Comparison of ENCODE assay signal across 20 cellular contexts in genomic region chr15:66945286-66945685, GRCh38.
A peak's percentile ranks its signal among the peaks of the same experiment; 100 is the strongest.
DNase-seq lines count a peak whose midpoint lies in the region; ATAC-seq, FAIRE-seq and TF ChIP-seq lines count a peak whose summit lies in the region.
"Had no signal": no experiment of that assay in that cellular context is flagged by ENCODE, and none has a peak within 500 bp of the region (broad histone marks: within the 10 kb centered on the region; RNA-seq: fewer than 3 reads in every experiment).

No MANE protein-coding gene starts in this region.

- H3K27ac Mint-ChIP-seq in dendritic cell treated with granulocyte-macrophage colony-stimulating factor and Interleukin-4, amounts not matched to agents 40 ng/mL and 50 ng/mL, for 4 days = peak overlapping the region; percentile 80
- H3K27ac Mint-ChIP-seq: CD4-positive, alpha-beta T cell; GM23338 had no signal

- no peak overlapping the region for H3K4me3 Mint-ChIP-seq in dendritic cell treated with granulocyte-macrophage colony-stimulating factor and Interleukin-4, amounts not matched to agents 40 ng/mL and 50 ng/mL, for 4 days
- H3K4me3 Mint-ChIP-seq: CD4-positive, alpha-beta T cell; GM23338 had no signal

- no TSS peak for BruUV-seq in PC-3 (replicated peaks; lab: Mats Ljungman, UMichigan)

- no peaks in the 10 kb centered on the region for H3F3A ChIP-seq in PC-3 (ENCODE audit: low read length, unreplicated experiment)

- H3K4me3 ChIP-seq in A549 = no peak overlapping the region
- H3K4me3 ChIP-seq in PC-3 (ENCODE audit: low read length) = no peak overlapping the region
- H3K4me3 ChIP-seq in neuronal stem cell (ENCODE audit: low read length in 2 of 2) = no peak overlapping the region
- H3K4me3 ChIP-seq: GM23338 had no signal

- H3K9me3 ChIP-seq in A549 (no peaks in the 10 kb centered on the region), PC-3 (ENCODE audit: low read length) (no peaks in the 10 kb centered on the region), neuronal stem cell (replicated peaks in 1 of 2; ENCODE audit: control insufficient read depth in 2 of 2, insufficient read depth in 1 of 2, low read depth in 1 of 2, low read length in 2 of 2) (no peaks in the 10 kb centered on the region)
- H3K9me3 ChIP-seq: Caco-2 had no signal

- no peaks in the 10 kb centered on the region for H4K20me1 ChIP-seq in PC-3 (ENCODE audit: low read length)

- WGBS in A549 (ENCODE audit: missing lambda C conversion rate) = 96% methylated on average over 3 of the region's 3 CpGs
- no CpG with 5 or more reads among the region's 3 CpGs for WGBS in neuronal stem cell (ENCODE audit: extremely low coverage in 2 of 2, insufficient read length in 2 of 2, insufficient replicate concordance in 1 of 2), 2 donors

- H3K36me3 Mint-ChIP-seq in dendritic cell treated with granulocyte-macrophage colony-stimulating factor and Interleukin-4, amounts not matched to agents 40 ng/mL and 50 ng/mL, for 4 days (ENCODE audit: low read depth) = no peaks in the 10 kb centered on the region

- no peaks in the 10 kb centered on the region for H3K9me2 ChIP-seq in PC-3 (replicated peaks; ENCODE audit: low read length)

- H3K9me3 Mint-ChIP-seq in dendritic cell treated with granulocyte-macrophage colony-stimulating factor and Interleukin-4, amounts not matched to agents 40 ng/mL and 50 ng/mL, for 4 days = no peaks in the 10 kb centered on the region
- H3K9me3 Mint-ChIP-seq: CD4-positive, alpha-beta T cell; GM23338 had no signal

- DNase-seq in A549 (ENCODE audit: low read depth in 1 of 2, low spot score in 1 of 2) (no peak), PC-3 (no peak), neuronal stem cell (ENCODE audit: low spot score) (no peak), SW480 (ENCODE audit: low spot score) (no peak), globus pallidus (ENCODE audit: low spot score) (no peak), NOMO-1 treated with DMSO at 0.1 percent for 48 hours (lab: John Stamatoyannopoulos, UW; ENCODE audit: unreplicated experiment) (no peak), NCI-H2029 (lab: John Stamatoyannopoulos, UW) (no peak)
- DNase-seq: AML-193; CD4-positive, alpha-beta T cell; HCEC 1CT had no signal

- CTCF ChIA-PET in A549 (lab: Yijun Ruan, JAX) (interaction anchor here (1.0 to 9.2 kb wide), 40 partner anchors 10 to 887 kb away, joined by 3 to 128 read pairs (median 10); partner anchors contain the start of gene SMAD3), PC-3 (lab: Charles Lee) (interaction anchor here (0.6 to 1.9 kb wide), 3 partner anchors 13 to 160 kb away, joined by 3 to 5 read pairs (median 3); no protein-coding TSS in a partner anchor)

- H2BK12ac ChIP-seq in neuronal stem cell (ENCODE audit: low read length) = no peak overlapping the region

- FAIRE-seq in A549 (lab: Jason Lieb, UNC) = no peak
- FAIRE-seq: A204.1, D721Med, G401.6, GM12891, H54 had no signal

- H3K79me2 ChIP-seq in PC-3 (ENCODE audit: low read length) = no peaks in the 10 kb centered on the region

- no peak for ATAC-seq in A549
- no peak for ATAC-seq in PC-3
- ATAC-seq: GM23338 had no signal

- peaks cover 22% of the 10 kb centered on the region for H3K27me3 Mint-ChIP-seq in dendritic cell treated with granulocyte-macrophage colony-stimulating factor and Interleukin-4, amounts not matched to agents 40 ng/mL and 50 ng/mL, for 4 days
- H3K27me3 Mint-ChIP-seq: CD4-positive, alpha-beta T cell had no signal

- TF ChIP-seq RAD21 in A549 (conservative IDR thresholded peaks at IDR 0.05 in 1 of 2, IDR thresholded peaks at IDR 0.05 in 1 of 2) = no peak

- intact Hi-C loops in PC-3 (cut with micrococcal nuclease) = loop anchor here (5.0 kb wide), 1 partner anchor 297 kb away; no protein-coding TSS in a partner anchor
- intact Hi-C loops in dendritic cell treated with granulocyte-macrophage colony-stimulating factor and Interleukin-4, amounts not matched to agents 40 ng/mL and 50 ng/mL, for 4 days (cut with micrococcal nuclease) = loop anchor here (5.0 to 10.0 kb wide), 3 partner anchors 137 to 890 kb away; no protein-coding TSS in a partner anchor

- no peaks in the 10 kb centered on the region for H3K27me3 ChIP-seq in PC-3 (ENCODE audit: low read length)
- H3K27me3 ChIP-seq in neuronal stem cell (ENCODE audit: control insufficient read depth in 3 of 3, insufficient read depth in 3 of 3, low read depth in 1 of 3, low read length in 3 of 3) = peaks cover 0 to 9% (median 0%) of the 10 kb centered on the region in 3 experiments

- H3K4ac ChIP-seq in neuronal stem cell (ENCODE audit: low read length) = no peak overlapping the region

- H2AFZ ChIP-seq in PC-3 (ENCODE audit: low read length) = no peak overlapping the region
- H2AFZ ChIP-seq in neuronal stem cell (ENCODE audit: low read length) = no peak overlapping the region
- H2AFZ ChIP-seq: GM23338 had no signal

- H3K14ac ChIP-seq in neuronal stem cell (ENCODE audit: low read length) = peak overlapping the region; percentile 9

- no peak overlapping the region for H3K18ac ChIP-seq in neuronal stem cell (ENCODE audit: low read length)

- peaks cover 71% of the 10 kb centered on the region for H3K4me1 Mint-ChIP-seq in dendritic cell treated with granulocyte-macrophage colony-stimulating factor and Interleukin-4, amounts not matched to agents 40 ng/mL and 50 ng/mL, for 4 days (ENCODE audit: low read depth)
- H3K4me1 Mint-ChIP-seq: GM23338 had no signal

- H2BK15ac ChIP-seq in neuronal stem cell (ENCODE audit: low read length) = peak overlapping the region; percentile 76

- H3K36me3 ChIP-seq in PC-3 (ENCODE audit: low read depth, low read length) = no peaks in the 10 kb centered on the region
- H3K36me3 ChIP-seq in neuronal stem cell (replicated peaks in 1 of 2; ENCODE audit: control insufficient read depth in 2 of 2, insufficient read depth in 2 of 2, low read length in 2 of 2) = no peaks in the 10 kb centered on the region

- H3K79me1 ChIP-seq in neuronal stem cell (ENCODE audit: low read depth, low read length) = peaks cover 2% of the 10 kb centered on the region

- H3K9ac ChIP-seq in PC-3 (ENCODE audit: low read length) = no peak overlapping the region
- H3K9ac ChIP-seq in neuronal stem cell (ENCODE audit: low read depth, low read length, poor library complexity) = no peak overlapping the region

- H4K8ac ChIP-seq in neuronal stem cell (ENCODE audit: low read depth, low read length) = no peak overlapping the region

- H3K4me2 ChIP-seq in A549 = no peak overlapping the region
- 0 out of 2 replicates have a peak overlapping the region, but pooled peaks have one; percentile 71 for H3K4me2 ChIP-seq in PC-3 (ENCODE audit: low read length)
- H3K4me2 ChIP-seq in neuronal stem cell (ENCODE audit: insufficient read depth, low read length, poor library complexity, severe bottlenecking) = no peak overlapping the region
- H3K4me2 ChIP-seq: GM23338 had no signal

- H3K23ac ChIP-seq in neuronal stem cell (ENCODE audit: low read depth, low read length, poor library complexity) = no peak overlapping the region

- POLR2A ChIA-PET in A549 (lab: Yijun Ruan, JAX) = interaction anchor here (0.6 kb wide), 1 partner anchor 837 kb away, joined by 3 read pairs; no protein-coding TSS in a partner anchor
- POLR2A ChIA-PET in PC-3 (lab: Charles Lee; ENCODE audit: unreplicated experiment) = interaction anchor here (0.6 kb wide), 1 partner anchor 254 kb away, joined by 3 read pairs; no protein-coding TSS in a partner anchor

- H2BK5ac ChIP-seq in neuronal stem cell (ENCODE audit: low read length) = no peak overlapping the region

- TF ChIP-seq CTCF in A549 (IDR thresholded peaks at IDR 0.05) = no peak
- TF ChIP-seq CTCF in PC-3 (conservative IDR thresholded peaks at IDR 0.05; ENCODE audit: low read depth, low read length) = no peak

- TF ChIP-seq POLR2A in A549 (IDR thresholded peaks at IDR 0.05; ENCODE audit: low read length) = no peak

- no peak for TF ChIP-seq EP300 in A549 (IDR thresholded peaks at IDR 0.05)

- no peak overlapping the region for H2BK120ac ChIP-seq in neuronal stem cell (ENCODE audit: low read depth, low read length)

- peak overlapping the region; percentile 60 to 82; a peak in 5 of 6 replicates for H3K27ac ChIP-seq in A549
- H3K27ac ChIP-seq in PC-3 (ENCODE audit: low read length) = no peak overlapping the region
- H3K27ac ChIP-seq in neuronal stem cell (replicated peaks; ENCODE audit: low read length) = no peak overlapping the region
- H3K27ac ChIP-seq: C4-2B, HL-60 had no signal

- H4K91ac ChIP-seq in neuronal stem cell (ENCODE audit: low read depth, low read length, poor library complexity) = no peak overlapping the region

- H2AK5ac ChIP-seq in neuronal stem cell (ENCODE audit: low read depth, low read length) = peak overlapping the region; percentile 81

- peaks cover 46% of the 10 kb centered on the region for H3K4me1 ChIP-seq in A549
- H3K4me1 ChIP-seq in PC-3 (ENCODE audit: insufficient read depth, low read length) = peaks cover 28% of the 10 kb centered on the region
- peaks cover 2 to 6% of the 10 kb centered on the region in 2 donors for H3K4me1 ChIP-seq in neuronal stem cell (ENCODE audit: control insufficient read depth in 2 of 2, insufficient read depth in 1 of 2, low read depth in 1 of 2, low read length in 2 of 2)
- H3K4me1 ChIP-seq: Caco-2 had no signal

TF ChIP-seq in A549, 52 proteins besides CTCF, POLR2A, EP300 and RAD21 (continues in another document):
- TF ChIP-seq SMC3 (IDR thresholded peaks at IDR 0.05) (no peak), E2F6 (IDR thresholded peaks at IDR 0.05; ENCODE audit: borderline replicate concordance, low read depth) (no peak), KDM5A (IDR thresholded peaks at IDR 0.05) (no peak), CEBPB (IDR thresholded peaks at IDR 0.05) (no peak), MYC (IDR thresholded peaks at IDR 0.05; ENCODE audit: borderline replicate concordance, low read length) (no peak), MAZ (IDR thresholded peaks at IDR 0.05; ENCODE audit: borderline replicate concordance, low read depth, low read length) (no peak), PHF8 (IDR thresholded peaks at IDR 0.05; ENCODE audit: borderline replicate concordance, low read depth) (no peak), JUNB (IDR thresholded peaks at IDR 0.05) (no peak), RARB (CRISPR knock-in tag; IDR thresholded peaks at IDR 0.05) (no peak), HOXB5 (CRISPR knock-in tag; IDR thresholded peaks at IDR 0.05) (no peak), MAFK (IDR thresholded peaks at IDR 0.05; ENCODE audit: partially characterized antibody) (no peak), HOXA7 (CRISPR knock-in tag; IDR thresholded peaks at IDR 0.05) (no peak)

Comparison
In these comparisons a context has a peak if more than half of its experiments do, and no peak if none do; other contexts are left out.
1. H3K27ac ChIP-seq: peak in A549 (2 of 2); none in PC-3 (single experiment) and neuronal stem cell (single experiment).